9 cellular contexts compared by ENCODE assay signal in the genomic region with DNA sequence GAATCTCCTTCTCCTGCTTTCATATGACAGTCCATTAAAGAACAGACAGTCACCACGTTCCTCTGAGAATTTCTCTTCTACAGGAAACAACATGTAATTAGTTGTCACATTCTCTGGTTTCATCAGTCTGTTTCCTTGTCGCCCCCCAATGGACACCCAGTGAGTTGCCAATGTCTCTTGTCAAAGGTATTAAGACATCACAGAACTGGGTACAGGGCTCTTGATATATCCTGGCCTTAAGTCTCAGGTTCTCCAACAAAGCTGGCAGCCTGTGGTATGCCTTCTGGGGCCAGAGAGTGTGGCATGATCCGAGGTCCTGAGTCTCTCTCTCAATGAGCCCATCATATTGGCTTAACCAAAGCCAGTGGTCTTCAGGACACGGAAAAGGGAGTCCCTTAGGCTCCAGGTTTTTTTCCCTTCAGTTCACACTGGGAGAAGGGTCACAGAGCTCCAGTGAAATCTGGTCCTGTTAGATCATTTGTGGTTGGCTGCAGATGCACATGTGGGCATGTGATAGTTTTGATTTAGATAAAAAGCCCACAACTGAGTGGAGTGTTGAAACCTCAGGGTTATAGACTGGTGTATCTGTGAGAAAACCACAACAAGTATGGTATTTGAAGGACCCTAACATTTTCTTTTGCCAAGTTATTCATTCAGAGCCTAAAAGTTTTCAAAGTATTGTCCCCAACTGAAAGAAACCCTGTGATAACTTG. TPM values are rescaled to one million over a fixed set of nuclear protein-coding genes. Genes with fewer than 3 reads are reported as not detected.
DNase-seq lines count a peak whose midpoint lies in the region; ATAC-seq and TF ChIP-seq lines count a peak whose summit lies in the region.
"Had no signal": no experiment of that assay in that cellular context is flagged by ENCODE, and none has a peak within 500 bp of the region (broad histone marks: within the 10 kb centered on the region; RNA-seq: fewer than 3 reads in every experiment).

No MANE protein-coding gene starts in this region.

- TF ChIP-seq CTCF in HCT116 (IDR thresholded peaks at IDR 0.05 in 2 of 3, conservative IDR thresholded peaks at IDR 0.05 in 1 of 3; ENCODE audit: borderline replicate concordance in 1 of 3, insufficient read depth in 1 of 3, low read depth in 2 of 3, low read length in 2 of 3) (peak; percentile 33 to 67 (median 61); a peak in 5 of 6 replicates), NB4 (IDR thresholded peaks at IDR 0.05; ENCODE audit: low read depth, low read length) (peak; percentile 83)

- RAD21 ChIA-PET in HCT116 (lab: Charles Lee; ENCODE audit: low non-redundant PET in 1 of 2, low total read pairs in 2 of 2, uncharacterized antibody in 2 of 2, unreplicated experiment in 2 of 2) = no interaction called here

- no peaks in the 10 kb centered on the region for H3K4me1 Mint-ChIP-seq in activated naive CD4-positive, alpha-beta T cell treated with anti-CD3 and anti-CD28 coated beads for 36 hours (ENCODE audit: low read depth)
- peaks cover 0 to 2% of the 10 kb centered on the region in 2 donors for H3K4me1 Mint-ChIP-seq in stimulated activated naive B cell treated with anti-CD40 and anti-IgM and Interleukin-4, amounts not matched to agents 10 μg/mL and 1 μg/mL and 100 μg/mL, for 72 hours

- H3K4me2 ChIP-seq in HCT116 (ENCODE audit: low read length) = no peak overlapping the region

- ATAC-seq in HCT116 = peak; percentile 85
- peak; percentile 65 to 69 for ATAC-seq in stimulated activated naive B cell treated with anti-CD40 and anti-IgM and Interleukin-4, amounts not matched to agents 10 μg/mL and 1 μg/mL and 100 μg/mL, for 72 hours (replicated peaks)

- H2AFZ ChIP-seq in HCT116 (ENCODE audit: low read depth, low read length, poor library complexity, severe bottlenecking) = no peak overlapping the region

- H3K9me3 Mint-ChIP-seq in activated naive CD4-positive, alpha-beta T cell treated with anti-CD3 and anti-CD28 coated beads for 36 hours = no peaks in the 10 kb centered on the region
- no peaks in the 10 kb centered on the region for H3K9me3 Mint-ChIP-seq in stimulated activated naive B cell treated with anti-CD40 and anti-IgM and Interleukin-4, amounts not matched to agents 10 μg/mL and 1 μg/mL and 100 μg/mL, for 72 hours

- peak; percentile 43 for TF ChIP-seq RAD21 in HCT116 (IDR thresholded peaks at IDR 0.05; ENCODE audit: low read depth)

- no peaks in the 10 kb centered on the region for H3K79me2 ChIP-seq in HCT116 (ENCODE audit: insufficient read depth, low read length)

- H3K27me3 Mint-ChIP-seq in activated naive CD4-positive, alpha-beta T cell treated with anti-CD3 and anti-CD28 coated beads for 36 hours (ENCODE audit: low read depth) = peaks cover 10% of the 10 kb centered on the region
- peaks cover 3 to 6% of the 10 kb centered on the region in 2 donors for H3K27me3 Mint-ChIP-seq in stimulated activated naive B cell treated with anti-CD40 and anti-IgM and Interleukin-4, amounts not matched to agents 10 μg/mL and 1 μg/mL and 100 μg/mL, for 72 hours

- CTCF ChIA-PET in HCT116 (lab: Charles Lee) = interaction anchor here (0.9 to 1.0 kb wide), 2 partner anchors 9 to 254 kb away, joined by 3 read pairs; partner anchors contain the start of gene DNAJC21
- CTCF ChIA-PET in activated naive CD4-positive, alpha-beta T cell treated with anti-CD3 and anti-CD28 coated beads for 36 hours (lab: Charles Lee) = interaction anchor here (0.7 to 1.8 kb wide), 4 partner anchors 17 to 744 kb away, joined by 3 to 8 read pairs (median 5); no protein-coding TSS in a partner anchor

- H3K27me3 ChIP-seq in HCT116 (ENCODE audit: insufficient read depth, low read length) = peaks cover 18% of the 10 kb centered on the region; the same call in 1 of the 2 replicates

- TF ChIP-seq POLR2A in HCT116 (IDR thresholded peaks at IDR 0.05; ENCODE audit: borderline replicate concordance, extremely low read depth, insufficient read depth, insufficient read length) (no peak), NB4 (IDR thresholded peaks at IDR 0.05; ENCODE audit: extremely low read depth, insufficient read length) (no peak)

- H3K36me3 ChIP-seq in HCT116 (ENCODE audit: control insufficient read depth in 1 of 2, insufficient read depth in 2 of 2, low read length in 2 of 2) = no peaks in the 10 kb centered on the region

- H3K4me3 Mint-ChIP-seq in activated naive CD4-positive, alpha-beta T cell treated with anti-CD3 and anti-CD28 coated beads for 36 hours = no peak overlapping the region
- H3K4me3 Mint-ChIP-seq in stimulated activated naive B cell treated with anti-CD40 and anti-IgM and Interleukin-4, amounts not matched to agents 10 μg/mL and 1 μg/mL and 100 μg/mL, for 72 hours = no peak overlapping the region
- H3K4me3 Mint-ChIP-seq: activated naive CD8-positive, alpha-beta T cell had no signal

- H3K4me3 ChIP-seq in HCT116 (replicated peaks in 1 of 2; ENCODE audit: low read depth in 1 of 2, low read length in 2 of 2) (no peak overlapping the region), NB4 (ENCODE audit: low read depth, low read length) (no peak overlapping the region)

- DNase-seq in NCI-H82 (lab: John Stamatoyannopoulos, UW) (peak; percentile 49), NCI-H82 treated with DMSO at 0.1 percent for 48 hours (lab: John Stamatoyannopoulos, UW; ENCODE audit: unreplicated experiment) (no peak), HCT116 (ENCODE audit: low read depth, low spot score) (peak; percentile 10), NB4 (ENCODE audit: low read depth) (peak; percentile 75), iPS DF 19.7 (ENCODE audit: low read depth, low spot score) (peak; percentile 42), DMS114 treated with DMSO at 0.1 percent for 48 hours (lab: John Stamatoyannopoulos, UW; ENCODE audit: unreplicated experiment) (no peak)
- peak; percentile 68 for DNase-seq in activated naive CD4-positive, alpha-beta T cell treated with anti-CD3 and anti-CD28 coated beads for 36 hours
- DNase-seq in stimulated activated naive B cell treated with anti-CD40 and anti-IgM and Interleukin-4, amounts not matched to agents 10 μg/mL and 1 μg/mL and 100 μg/mL, for 72 hours = no peak

- no peaks in the 10 kb centered on the region for H3K36me3 Mint-ChIP-seq in activated naive CD4-positive, alpha-beta T cell treated with anti-CD3 and anti-CD28 coated beads for 36 hours (ENCODE audit: low read depth)
- no peaks in the 10 kb centered on the region for H3K36me3 Mint-ChIP-seq in stimulated activated naive B cell treated with anti-CD40 and anti-IgM and Interleukin-4, amounts not matched to agents 10 μg/mL and 1 μg/mL and 100 μg/mL, for 72 hours
- H3K36me3 Mint-ChIP-seq: activated naive CD8-positive, alpha-beta T cell had no signal

- no peak overlapping the region for H3K27ac Mint-ChIP-seq in activated naive CD4-positive, alpha-beta T cell treated with anti-CD3 and anti-CD28 coated beads for 36 hours
- no peak overlapping the region for H3K27ac Mint-ChIP-seq in stimulated activated naive B cell treated with anti-CD40 and anti-IgM and Interleukin-4, amounts not matched to agents 10 μg/mL and 1 μg/mL and 100 μg/mL, for 72 hours
- H3K27ac Mint-ChIP-seq: activated naive CD8-positive, alpha-beta T cell had no signal

- no peaks in the 10 kb centered on the region for H3K4me1 ChIP-seq in HCT116 (ENCODE audit: control insufficient read depth in 1 of 2, insufficient read depth in 2 of 2, low read length in 2 of 2)

- no peaks in the 10 kb centered on the region for H3K9me3 ChIP-seq in HCT116 (ENCODE audit: control insufficient read depth in 1 of 2, insufficient read depth in 1 of 2, low read depth in 1 of 2, low read length in 2 of 2)

- POLR2A ChIA-PET in HCT116 (lab: Charles Lee) = no interaction called here

- H3K9ac ChIP-seq in HCT116 (ENCODE audit: low read length) = no peak overlapping the region

- no peaks in the 10 kb centered on the region for H4K20me1 ChIP-seq in HCT116 (ENCODE audit: insufficient read depth)

- no peak overlapping the region for H3K27ac ChIP-seq in HCT116 (ENCODE audit: low read depth, low read length)

- no peaks in the 10 kb centered on the region for H3K9me2 ChIP-seq in HCT116 (ENCODE audit: insufficient read depth)

- BruUV-seq in HCT116 (replicated peaks; lab: Mats Ljungman, UMichigan) = no TSS peak

- intact Hi-C loops in HCT116 (cut with micrococcal nuclease) = loop anchor here (2.0 kb wide), 1 partner anchor 709 kb away; no protein-coding TSS in a partner anchor
- intact Hi-C loops in activated naive CD4-positive, alpha-beta T cell treated with anti-CD3 and anti-CD28 coated beads for 36 hours (cut with micrococcal nuclease) = loop anchor here (1.0 to 5.0 kb wide), 2 partner anchors 94 to 744 kb away; no protein-coding TSS in a partner anchor

TF ChIP-seq in HCT116, 20 proteins besides CTCF, POLR2A, EP300 and RAD21:
- TF ChIP-seq EGR1 (IDR thresholded peaks at IDR 0.05; ENCODE audit: low read depth) = no peak
- 0 out of 2 replicates have a peak, but pooled peaks have one; percentile 17 for TF ChIP-seq CBX3 (IDR thresholded peaks at IDR 0.05; ENCODE audit: low read depth)

RNA-seq across cellular contexts. Expression of gene PRLR, which starts 46.9 kb away (rescaled TPM):
- total RNA-seq in HCT116 (2021; ENCODE audit: unreplicated experiment) = 0.10 TPM
- polyA plus RNA-seq in HCT116 (2012) = not detected in 2 replicates
- total RNA-seq in activated naive CD4-positive, alpha-beta T cell treated with anti-CD3 and anti-CD28 coated beads for 36 hours = not detected

Comparison
In these comparisons a context has a peak if more than half of its experiments do, and no peak if none do; other contexts are left out.
1. DNase-seq: peak in NCI-H82 (single experiment), HCT116 (single experiment), NB4 (single experiment), activated naive CD4-positive, alpha-beta T cell treated with anti-CD3 and anti-CD28 coated beads for 36 hours (single experiment) and iPS DF 19.7 (single experiment); none in NCI-H82 treated with DMSO at 0.1 percent for 48 hours (single experiment), stimulated activated naive B cell treated with anti-CD40 and anti-IgM and Interleukin-4, amounts not matched to agents 10 μg/mL and 1 μg/mL and 100 μg/mL, for 72 hours (single experiment) and DMS114 treated with DMSO at 0.1 percent for 48 hours (single experiment).